Comparison of ENCODE assay signal across 19 cellular contexts in genomic region chr6:136646377-136646776, GRCh38.
DNase-seq lines count a peak whose midpoint lies in the region; ATAC-seq and TF ChIP-seq lines count a peak whose summit lies in the region.
"Had no signal": no experiment of that assay in that cellular context is flagged by ENCODE, and none has a peak within 500 bp of the region (broad histone marks: within the 10 kb centered on the region; RNA-seq: fewer than 3 reads in every experiment).

No MANE protein-coding gene starts in this region.

- no peak overlapping the region for H3K4me3 ChIP-seq in esophagus muscularis mucosa
- no peak overlapping the region for H3K4me3 ChIP-seq in left lung
- H3K4me3 ChIP-seq in tibial artery = no peak overlapping the region
- no peak overlapping the region for H3K4me3 ChIP-seq in suprapubic skin
- H3K4me3 ChIP-seq: neural progenitor cell, smooth muscle cell had no signal

- H3K4me1 Mint-ChIP-seq in HFFc6 (ENCODE audit: low read depth) = peaks cover 19% of the 10 kb centered on the region
- H3K4me1 Mint-ChIP-seq: activated naive CD4-positive, alpha-beta T cell treated with anti-CD3 and anti-CD28 coated beads, Interleukin-2, amount 50 U/mL, for 24 hours; neural progenitor cell; stimulated activated naive CD8-positive, alpha-beta T cell treated with anti-CD3 and anti-CD28 coated beads, Interleukin-15, amount 100 ng/mL, for 72 hours had no signal

- no peak overlapping the region for H3K27ac Mint-ChIP-seq in HFFc6
- H3K27ac Mint-ChIP-seq: activated naive CD4-positive, alpha-beta T cell treated with anti-CD3 and anti-CD28 coated beads, Interleukin-2, amount 50 U/mL, for 24 hours; neural progenitor cell; stimulated activated naive CD8-positive, alpha-beta T cell treated with anti-CD3 and anti-CD28 coated beads, Interleukin-15, amount 100 ng/mL, for 72 hours; T-helper 2 cell treated with Interferon-gamma antibody and Interleukin-4, amounts not matched to agents 5 μg/mL and 100 μg/mL, for 36 hours had no signal

- no peak for ATAC-seq in left lung
- no peak for ATAC-seq in GM19455 (IDR thresholded peaks at IDR 0.05; ENCODE audit: unreplicated experiment)

- H3K4me1 ChIP-seq in esophagus muscularis mucosa (peaks cover 34 to 52% (median 43%) of the 10 kb centered on the region in 4 donors), left lung (peaks cover 8 to 32% of the 10 kb centered on the region in 2 donors), tibial artery (peaks cover 0 to 54% (median 23%) of the 10 kb centered on the region in 4 donors), suprapubic skin (peaks cover 27% of the 10 kb centered on the region)
- H3K4me1 ChIP-seq: neural progenitor cell had no signal

- WGBS in esophagus muscularis mucosa = 25% methylated on average over 3 of the region's 3 CpGs
- 25% methylated on average over 3 of the region's 3 CpGs for WGBS in suprapubic skin

- H3K9me3 Mint-ChIP-seq in HFFc6 = no peaks in the 10 kb centered on the region
- H3K9me3 Mint-ChIP-seq: activated naive CD4-positive, alpha-beta T cell treated with anti-CD3 and anti-CD28 coated beads, Interleukin-2, amount 50 U/mL, for 24 hours; neural progenitor cell; stimulated activated naive CD8-positive, alpha-beta T cell treated with anti-CD3 and anti-CD28 coated beads, Interleukin-15, amount 100 ng/mL, for 72 hours; T-helper 2 cell treated with Interferon-gamma antibody and Interleukin-4, amounts not matched to agents 5 μg/mL and 100 μg/mL, for 36 hours had no signal

- H3K27ac ChIP-seq in esophagus muscularis mucosa (replicated peaks in 1 of 4) = peak overlapping the region; percentile 66 to 77 (median 72)
- peak overlapping the region; percentile 13 to 35 for H3K27ac ChIP-seq in left lung
- peak overlapping the region; percentile 60 to 66 for H3K27ac ChIP-seq in tibial artery
- H3K27ac ChIP-seq in suprapubic skin = no peak overlapping the region
- H3K27ac ChIP-seq: C4-2B, neural progenitor cell had no signal

- TF ChIP-seq CTCF in HFFc6 (IDR thresholded peaks at IDR 0.05) (no peak), esophagus muscularis mucosa (IDR thresholded peaks at IDR 0.05) (no peak), left lung (IDR thresholded peaks at IDR 0.05) (no peak), tibial artery (IDR thresholded peaks at IDR 0.05) (no peak), suprapubic skin (IDR thresholded peaks at IDR 0.05) (no peak)

- intact Hi-C loops in esophagus muscularis mucosa (cut with DNase I) = no loop called here
- intact Hi-C loops in left lung (cut with DNase I) = no loop called here
- intact Hi-C loops in tibial artery (cut with DNase I; ENCODE audit: low total_unique reads) = no loop called here
- intact Hi-C loops in posterior vena cava (cut with DNase I) = loop anchor here in 1 of 2 donors (5.0 kb wide), 1 partner anchor 146 kb away; the partner anchor contains the start of gene MAP3K5

- peaks cover 4% of the 10 kb centered on the region; the same call in 1 of the 2 replicates for H3K36me3 Mint-ChIP-seq in HFFc6 (ENCODE audit: low read depth)
- H3K36me3 Mint-ChIP-seq: activated naive CD4-positive, alpha-beta T cell treated with anti-CD3 and anti-CD28 coated beads, Interleukin-2, amount 50 U/mL, for 24 hours; neural progenitor cell had no signal

- H3K27me3 Mint-ChIP-seq in HFFc6 (ENCODE audit: insufficient read depth) = no peaks in the 10 kb centered on the region
- H3K27me3 Mint-ChIP-seq: activated naive CD4-positive, alpha-beta T cell treated with anti-CD3 and anti-CD28 coated beads, Interleukin-2, amount 50 U/mL, for 24 hours; stimulated activated naive CD8-positive, alpha-beta T cell treated with anti-CD3 and anti-CD28 coated beads, Interleukin-15, amount 100 ng/mL, for 72 hours had no signal

- no peaks in the 10 kb centered on the region for H3K27me3 ChIP-seq in esophagus muscularis mucosa
- no peaks in the 10 kb centered on the region for H3K27me3 ChIP-seq in left lung
- H3K27me3 ChIP-seq in tibial artery = no peaks in the 10 kb centered on the region
- H3K27me3 ChIP-seq in suprapubic skin = no peaks in the 10 kb centered on the region
- H3K27me3 ChIP-seq: neural progenitor cell had no signal

- TF ChIP-seq EP300 in esophagus muscularis mucosa (IDR thresholded peaks at IDR 0.05) (no peak), suprapubic skin (IDR thresholded peaks at IDR 0.05) (no peak)

- DNase-seq in HFFc6 (peak; percentile 3), esophagus muscularis mucosa (ENCODE audit: extremely low spot score) (no peak), left lung (no peak), tibial artery (no peak), posterior vena cava (ENCODE audit: low spot score) (no peak), suprapubic skin (ENCODE audit: low spot score in 2 of 2) (no peak)
- DNase-seq: activated CD4-positive, alpha-beta T cell treated with anti-CD3 and anti-CD28 coated beads for 1 hour; activated CD8-positive, alpha-beta memory T cell treated with anti-CD3 and anti-CD28 coated beads, Interleukin-2, amount 50 U/mL, for 48 hours; Kasumi-1; mammary epithelial cell; NCI-H2029; NCI-H82; stimulated activated naive CD8-positive, alpha-beta T cell treated with anti-CD3 and anti-CD28 coated beads, Interleukin-15, amount 100 ng/mL, for 72 hours had no signal

- H3K36me3 ChIP-seq in esophagus muscularis mucosa (no peaks in the 10 kb centered on the region), left lung (peaks cover 0 to 27% of the 10 kb centered on the region in 2 donors), tibial artery (peaks cover 0 to 11% (median 9%) of the 10 kb centered on the region in 3 donors), suprapubic skin (no peaks in the 10 kb centered on the region)
- H3K36me3 ChIP-seq: neural progenitor cell had no signal

- H3K9me3 ChIP-seq in esophagus muscularis mucosa (no peaks in the 10 kb centered on the region), left lung (no peaks in the 10 kb centered on the region), tibial artery (no peaks in the 10 kb centered on the region), suprapubic skin (no peaks in the 10 kb centered on the region)

- TF ChIP-seq POLR2A in esophagus muscularis mucosa (IDR thresholded peaks at IDR 0.05; ENCODE audit: low read depth) (no peak), suprapubic skin (IDR thresholded peaks at IDR 0.05) (no peak)

- H3K4me3 Mint-ChIP-seq in HFFc6 = no peak overlapping the region
- H3K4me3 Mint-ChIP-seq: activated naive CD4-positive, alpha-beta T cell treated with anti-CD3 and anti-CD28 coated beads, Interleukin-2, amount 50 U/mL, for 24 hours; neural progenitor cell; stimulated activated naive CD8-positive, alpha-beta T cell treated with anti-CD3 and anti-CD28 coated beads, Interleukin-15, amount 100 ng/mL, for 72 hours; T-helper 2 cell treated with Interferon-gamma antibody and Interleukin-4, amounts not matched to agents 5 μg/mL and 100 μg/mL, for 36 hours had no signal
